ENCODE assay signal across 1 cellular context in the genomic region with DNA sequence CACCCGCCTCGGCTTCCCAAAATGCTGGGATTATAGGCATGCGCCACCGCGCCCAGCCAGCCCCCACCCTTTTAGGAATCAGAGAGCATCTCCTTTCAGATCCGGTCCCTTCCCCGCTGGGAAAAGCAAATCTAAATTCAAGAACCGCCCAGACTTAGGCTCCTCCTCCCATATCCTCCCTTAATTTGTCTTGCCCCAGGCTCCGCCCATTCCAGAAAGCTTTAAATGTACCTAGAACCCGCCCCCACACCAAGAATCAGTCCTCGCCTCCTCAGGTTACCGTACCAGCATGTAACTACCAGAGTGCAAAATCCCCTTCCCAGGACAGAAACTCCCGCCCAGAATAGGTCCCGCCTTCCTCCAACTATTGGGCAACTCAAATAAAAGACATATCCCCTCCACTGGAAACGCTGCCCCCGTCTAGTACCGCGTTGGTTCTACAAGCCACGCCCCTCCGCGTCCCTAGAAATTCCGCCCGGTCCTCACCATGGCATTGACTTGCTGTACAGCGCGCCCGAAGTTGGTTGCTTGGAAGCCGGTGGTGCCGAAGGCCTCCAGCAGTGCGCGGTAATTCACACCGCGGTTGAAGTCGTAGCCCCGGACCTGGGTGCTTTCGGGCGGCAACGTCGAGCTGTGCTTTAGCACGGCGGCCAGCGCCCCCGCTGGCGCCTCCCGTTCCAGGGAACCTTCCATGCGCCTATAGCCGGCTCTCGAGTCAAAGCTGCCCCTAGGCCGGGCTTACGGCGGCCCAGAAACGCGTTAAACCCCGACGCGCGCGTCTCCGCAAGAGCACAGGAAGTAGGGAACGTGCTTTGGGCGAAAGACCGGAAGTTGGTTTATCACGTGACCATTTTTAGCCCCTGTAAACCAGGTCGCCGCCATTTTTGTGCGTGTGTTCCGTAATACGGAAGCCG.
TF ChIP-seq lines count a peak whose summit lies in the region.

A gene (minus strand): TSS at position 807 of the 914 bp plus-strand sequence. CDS start 114 bp downstream, at position 693.

TF ChIP-seq in K562, 482 proteins besides CTCF, POLR2A, EP300 and RAD21 (continued from another document and continues in another):
- TF ChIP-seq, protein P1, sequence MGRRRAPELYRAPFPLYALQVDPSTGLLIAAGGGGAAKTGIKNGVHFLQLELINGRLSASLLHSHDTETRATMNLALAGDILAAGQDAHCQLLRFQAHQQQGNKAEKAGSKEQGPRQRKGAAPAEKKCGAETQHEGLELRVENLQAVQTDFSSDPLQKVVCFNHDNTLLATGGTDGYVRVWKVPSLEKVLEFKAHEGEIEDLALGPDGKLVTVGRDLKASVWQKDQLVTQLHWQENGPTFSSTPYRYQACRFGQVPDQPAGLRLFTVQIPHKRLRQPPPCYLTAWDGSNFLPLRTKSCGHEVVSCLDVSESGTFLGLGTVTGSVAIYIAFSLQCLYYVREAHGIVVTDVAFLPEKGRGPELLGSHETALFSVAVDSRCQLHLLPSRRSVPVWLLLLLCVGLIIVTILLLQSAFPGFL (CRISPR knock-in tag; IDR thresholded peaks at IDR 0.05), result no peak
- TF ChIP-seq, protein P2, sequence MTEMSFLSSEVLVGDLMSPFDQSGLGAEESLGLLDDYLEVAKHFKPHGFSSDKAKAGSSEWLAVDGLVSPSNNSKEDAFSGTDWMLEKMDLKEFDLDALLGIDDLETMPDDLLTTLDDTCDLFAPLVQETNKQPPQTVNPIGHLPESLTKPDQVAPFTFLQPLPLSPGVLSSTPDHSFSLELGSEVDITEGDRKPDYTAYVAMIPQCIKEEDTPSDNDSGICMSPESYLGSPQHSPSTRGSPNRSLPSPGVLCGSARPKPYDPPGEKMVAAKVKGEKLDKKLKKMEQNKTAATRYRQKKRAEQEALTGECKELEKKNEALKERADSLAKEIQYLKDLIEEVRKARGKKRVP (CRISPR knock-in tag; IDR thresholded peaks at IDR 0.05), result peak; percentile 17; the same call in 1 of the 2 replicates
- TF ChIP-seq KLF16 (IDR thresholded peaks at IDR 0.05), result peak; percentile 73; the same call in 1 of the 2 replicates
- TF ChIP-seq MXI1 (IDR thresholded peaks at IDR 0.05; ENCODE audit: low read depth, low read length), result no peak
- TF ChIP-seq MIER1 (IDR thresholded peaks at IDR 0.05; ENCODE audit: low read depth), result no peak
- peak in 1 of 2 experiments; percentile 88; a peak in 2 of 4 replicates for TF ChIP-seq FOXA3 (CRISPR knock-in tag; conservative IDR thresholded peaks at IDR 0.05 in 1 of 2, IDR thresholded peaks at IDR 0.05 in 1 of 2)
- TF ChIP-seq NR2C2 (CRISPR knock-in tag; IDR thresholded peaks at IDR 0.05), result no peak
- TF ChIP-seq NR2C2 (tag; IDR thresholded peaks at IDR 0.05), result peak; percentile 84
- TF ChIP-seq, protein P3, sequence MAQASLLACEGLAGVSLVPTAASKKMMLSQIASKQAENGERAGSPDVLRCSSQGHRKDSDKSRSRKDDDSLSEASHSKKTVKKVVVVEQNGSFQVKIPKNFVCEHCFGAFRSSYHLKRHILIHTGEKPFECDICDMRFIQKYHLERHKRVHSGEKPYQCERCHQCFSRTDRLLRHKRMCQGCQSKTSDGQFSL (CRISPR knock-in tag; IDR thresholded peaks at IDR 0.05), result no peak
- TF ChIP-seq, protein P3 (tag; IDR thresholded peaks at IDR 0.05), result no peak
- TF ChIP-seq ZKSCAN3 (CRISPR knock-in tag; IDR thresholded peaks at IDR 0.05), result no peak
- TF ChIP-seq, protein P4, sequence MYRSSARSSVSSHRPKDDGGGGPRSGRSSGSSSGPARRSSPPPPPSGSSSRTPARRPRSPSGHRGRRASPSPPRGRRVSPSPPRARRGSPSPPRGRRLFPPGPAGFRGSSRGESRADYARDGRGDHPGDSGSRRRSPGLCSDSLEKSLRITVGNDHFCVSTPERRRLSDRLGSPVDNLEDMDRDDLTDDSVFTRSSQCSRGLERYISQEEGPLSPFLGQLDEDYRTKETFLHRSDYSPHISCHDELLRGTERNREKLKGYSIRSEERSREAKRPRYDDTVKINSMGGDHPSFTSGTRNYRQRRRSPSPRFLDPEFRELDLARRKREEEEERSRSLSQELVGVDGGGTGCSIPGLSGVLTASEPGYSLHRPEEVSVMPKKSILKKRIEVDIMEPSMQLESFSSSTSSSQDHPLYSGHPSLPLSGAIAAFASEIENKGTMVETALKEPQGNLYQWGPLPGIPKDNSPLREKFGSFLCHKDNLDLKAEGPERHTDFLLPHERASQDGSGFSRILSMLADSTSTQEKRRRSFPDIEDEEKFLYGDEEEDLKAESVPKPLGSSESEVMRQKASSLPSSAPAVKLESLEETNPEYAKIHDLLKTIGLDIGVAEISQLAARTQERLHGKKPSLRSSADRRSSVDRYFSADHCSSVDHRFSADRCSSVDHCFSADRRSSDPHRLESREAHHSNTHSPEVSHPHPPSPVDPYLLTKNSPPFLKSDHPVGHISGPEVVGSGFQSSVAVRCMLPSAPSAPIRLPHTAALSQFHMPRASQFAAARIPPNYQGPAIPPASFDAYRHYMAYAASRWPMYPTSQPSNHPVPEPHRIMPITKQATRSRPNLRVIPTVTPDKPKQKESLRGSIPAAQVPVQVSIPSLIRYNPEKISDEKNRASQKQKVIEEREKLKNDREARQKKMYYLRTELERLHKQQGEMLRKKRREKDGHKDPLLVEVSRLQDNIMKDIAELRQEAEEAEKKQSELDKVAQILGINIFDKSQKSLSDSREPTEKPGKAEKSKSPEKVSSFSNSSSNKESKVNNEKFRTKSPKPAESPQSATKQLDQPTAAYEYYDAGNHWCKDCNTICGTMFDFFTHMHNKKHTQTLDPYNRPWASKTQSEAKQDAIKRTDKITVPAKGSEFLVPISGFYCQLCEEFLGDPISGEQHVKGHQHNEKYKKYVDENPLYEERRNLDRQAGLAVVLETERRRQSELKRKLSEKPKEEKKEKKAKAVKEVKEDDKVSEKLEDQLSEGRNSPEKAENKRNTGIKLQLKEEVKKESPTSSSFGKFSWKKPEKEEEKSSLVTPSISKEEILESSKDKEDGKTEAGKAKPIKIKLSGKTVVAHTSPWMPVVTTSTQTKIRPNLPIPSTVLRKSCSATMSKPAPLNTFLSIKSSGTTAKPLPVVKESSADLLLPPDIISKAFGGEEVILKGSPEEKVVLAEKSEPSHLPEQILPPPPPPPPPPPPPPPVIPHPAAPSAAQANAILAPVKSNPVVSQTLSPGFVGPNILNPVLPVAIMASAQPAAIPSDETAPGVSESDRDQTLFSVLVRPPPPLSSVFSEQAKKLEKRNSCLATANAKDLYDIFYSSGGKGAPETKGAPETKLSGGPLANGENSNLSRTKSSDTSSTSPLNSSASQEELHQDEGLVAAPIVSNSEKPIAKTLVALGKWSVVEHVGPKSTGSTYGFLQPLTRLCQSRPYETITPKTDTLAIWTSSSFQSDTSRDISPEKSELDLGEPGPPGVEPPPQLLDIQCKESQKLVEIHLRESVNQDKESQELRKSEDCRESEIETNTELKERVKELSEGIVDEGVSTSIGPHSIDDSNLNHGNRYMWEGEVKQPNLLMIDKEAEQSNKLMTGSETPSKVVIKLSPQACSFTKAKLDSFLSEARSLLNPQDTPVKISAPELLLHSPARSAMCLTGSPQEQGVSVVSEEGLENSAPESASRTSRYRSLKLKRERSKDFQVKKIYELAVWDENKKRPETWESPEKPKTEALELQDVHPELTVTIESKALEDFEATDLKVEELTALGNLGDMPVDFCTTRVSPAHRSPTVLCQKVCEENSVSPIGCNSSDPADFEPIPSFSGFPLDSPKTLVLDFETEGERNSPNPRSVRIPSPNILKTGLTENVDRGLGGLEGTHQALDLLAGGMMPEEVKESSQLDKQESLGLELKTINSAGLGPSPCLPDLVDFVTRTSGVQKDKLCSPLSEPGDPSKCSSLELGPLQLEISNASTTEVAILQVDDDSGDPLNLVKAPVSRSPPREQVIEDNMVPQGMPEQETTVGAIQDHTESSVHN (IDR thresholded peaks at IDR 0.05; ENCODE audit: borderline replicate concordance in 1 of 2, low read depth in 1 of 2), result no peak
- TF ChIP-seq, protein P5, sequence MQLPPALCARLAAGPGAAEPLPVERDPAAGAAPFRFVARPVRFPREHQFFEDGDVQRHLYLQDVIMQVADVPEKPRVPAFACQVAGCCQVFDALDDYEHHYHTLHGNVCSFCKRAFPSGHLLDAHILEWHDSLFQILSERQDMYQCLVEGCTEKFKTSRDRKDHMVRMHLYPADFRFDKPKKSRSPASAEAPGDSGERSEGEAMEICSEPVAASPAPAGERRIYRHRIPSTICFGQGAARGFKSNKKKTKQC (CRISPR knock-in tag; IDR thresholded peaks at IDR 0.05), result peak; percentile 91
- peak; percentile 34; the same call in 1 of the 2 replicates for TF ChIP-seq BCL6 (CRISPR knock-in tag; IDR thresholded peaks at IDR 0.05)
- TF ChIP-seq MYC (IDR thresholded peaks at IDR 0.05; ENCODE audit: low read depth, low read length), result peak; percentile 82
- TF ChIP-seq MYC (CRISPR knock-in tag; IDR thresholded peaks at IDR 0.05; ENCODE audit: borderline replicate concordance, low read depth), result peak; percentile 61; the same call in 1 of the 2 replicates
- peak; percentile 16; the same call in 1 of the 2 replicates for TF ChIP-seq ARID1B (IDR thresholded peaks at IDR 0.05)
- TF ChIP-seq NFIX (CRISPR knock-in tag; IDR thresholded peaks at IDR 0.05; ENCODE audit: low read depth), result no peak
- no peak for TF ChIP-seq SP2 (IDR thresholded peaks at IDR 0.05; ENCODE audit: extremely low read depth, low read depth, low read length, poor library complexity, severe bottlenecking)
- no peak for TF ChIP-seq MCM5 (IDR thresholded peaks at IDR 0.05; ENCODE audit: low read depth)
- no peak for TF ChIP-seq MAFG (tag; conservative IDR thresholded peaks at IDR 0.05)
- TF ChIP-seq, protein P6, sequence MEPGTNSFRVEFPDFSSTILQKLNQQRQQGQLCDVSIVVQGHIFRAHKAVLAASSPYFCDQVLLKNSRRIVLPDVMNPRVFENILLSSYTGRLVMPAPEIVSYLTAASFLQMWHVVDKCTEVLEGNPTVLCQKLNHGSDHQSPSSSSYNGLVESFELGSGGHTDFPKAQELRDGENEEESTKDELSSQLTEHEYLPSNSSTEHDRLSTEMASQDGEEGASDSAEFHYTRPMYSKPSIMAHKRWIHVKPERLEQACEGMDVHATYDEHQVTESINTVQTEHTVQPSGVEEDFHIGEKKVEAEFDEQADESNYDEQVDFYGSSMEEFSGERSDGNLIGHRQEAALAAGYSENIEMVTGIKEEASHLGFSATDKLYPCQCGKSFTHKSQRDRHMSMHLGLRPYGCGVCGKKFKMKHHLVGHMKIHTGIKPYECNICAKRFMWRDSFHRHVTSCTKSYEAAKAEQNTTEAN (CRISPR knock-in tag; IDR thresholded peaks at IDR 0.05), result peak; percentile 71; the same call in 1 of the 2 replicates
- TF ChIP-seq ZNF133 (CRISPR knock-in tag; IDR thresholded peaks at IDR 0.05), result no peak
- TF ChIP-seq SMARCC2 (IDR thresholded peaks at IDR 0.05; ENCODE audit: low read depth), result no peak
- no peak for TF ChIP-seq WHSC1 (IDR thresholded peaks at IDR 0.05; ENCODE audit: low read length)
- 0 out of 2 replicates have a peak, but pooled peaks have one; percentile 45 for TF ChIP-seq KLF1 (tag; IDR thresholded peaks at IDR 0.05)
- TF ChIP-seq ZNF699 (CRISPR knock-in tag; IDR thresholded peaks at IDR 0.05; ENCODE audit: insufficient replicate concordance), result no peak
- TF ChIP-seq L3MBTL2 (IDR thresholded peaks at IDR 0.05), result peak; percentile 95
- TF ChIP-seq ARID2 (IDR thresholded peaks at IDR 0.05), result no peak
- TF ChIP-seq, protein P7, sequence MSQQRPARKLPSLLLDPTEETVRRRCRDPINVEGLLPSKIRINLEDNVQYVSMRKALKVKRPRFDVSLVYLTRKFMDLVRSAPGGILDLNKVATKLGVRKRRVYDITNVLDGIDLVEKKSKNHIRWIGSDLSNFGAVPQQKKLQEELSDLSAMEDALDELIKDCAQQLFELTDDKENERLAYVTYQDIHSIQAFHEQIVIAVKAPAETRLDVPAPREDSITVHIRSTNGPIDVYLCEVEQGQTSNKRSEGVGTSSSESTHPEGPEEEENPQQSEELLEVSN (IDR thresholded peaks at IDR 0.05; ENCODE audit: borderline replicate concordance in 1 of 2, extremely low read depth in 1 of 2, insufficient read depth in 1 of 2, insufficient read length in 1 of 2, low read depth in 1 of 2, low read length in 1 of 2, poor library complexity in 1 of 2, severe bottlenecking in 1 of 2), result peak; percentile 77 to 86
- no peak for TF ChIP-seq NCOA2 (IDR thresholded peaks at IDR 0.05; ENCODE audit: partially characterized antibody in 2 of 2)
- no peak for TF ChIP-seq CREBBP (IDR thresholded peaks at IDR 0.05; ENCODE audit: low read depth, low read length)
- TF ChIP-seq TOE1 (IDR thresholded peaks at IDR 0.05; ENCODE audit: borderline replicate concordance), result peak; percentile 100
- 0 out of 2 replicates have a peak, but pooled peaks have one; percentile 33 for TF ChIP-seq TOE1 (CRISPR knock-in tag; IDR thresholded peaks at IDR 0.05; ENCODE audit: borderline replicate concordance, low read depth)
- no peak for TF ChIP-seq NUFIP1 (IDR thresholded peaks at IDR 0.05; ENCODE audit: partially characterized antibody)
- no peak for TF ChIP-seq SMAD2 (IDR thresholded peaks at IDR 0.05; ENCODE audit: low read depth, low read length)
- TF ChIP-seq, protein P8, sequence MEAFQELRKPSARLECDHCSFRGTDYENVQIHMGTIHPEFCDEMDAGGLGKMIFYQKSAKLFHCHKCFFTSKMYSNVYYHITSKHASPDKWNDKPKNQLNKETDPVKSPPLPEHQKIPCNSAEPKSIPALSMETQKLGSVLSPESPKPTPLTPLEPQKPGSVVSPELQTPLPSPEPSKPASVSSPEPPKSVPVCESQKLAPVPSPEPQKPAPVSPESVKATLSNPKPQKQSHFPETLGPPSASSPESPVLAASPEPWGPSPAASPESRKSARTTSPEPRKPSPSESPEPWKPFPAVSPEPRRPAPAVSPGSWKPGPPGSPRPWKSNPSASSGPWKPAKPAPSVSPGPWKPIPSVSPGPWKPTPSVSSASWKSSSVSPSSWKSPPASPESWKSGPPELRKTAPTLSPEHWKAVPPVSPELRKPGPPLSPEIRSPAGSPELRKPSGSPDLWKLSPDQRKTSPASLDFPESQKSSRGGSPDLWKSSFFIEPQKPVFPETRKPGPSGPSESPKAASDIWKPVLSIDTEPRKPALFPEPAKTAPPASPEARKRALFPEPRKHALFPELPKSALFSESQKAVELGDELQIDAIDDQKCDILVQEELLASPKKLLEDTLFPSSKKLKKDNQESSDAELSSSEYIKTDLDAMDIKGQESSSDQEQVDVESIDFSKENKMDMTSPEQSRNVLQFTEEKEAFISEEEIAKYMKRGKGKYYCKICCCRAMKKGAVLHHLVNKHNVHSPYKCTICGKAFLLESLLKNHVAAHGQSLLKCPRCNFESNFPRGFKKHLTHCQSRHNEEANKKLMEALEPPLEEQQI (IDR thresholded peaks at IDR 0.05), result no peak
- no peak for TF ChIP-seq PPARD (CRISPR knock-in tag; IDR thresholded peaks at IDR 0.05)
- no peak for TF ChIP-seq THRAP3 (IDR thresholded peaks at IDR 0.05; ENCODE audit: borderline replicate concordance)
- TF ChIP-seq KAT8 (IDR thresholded peaks at IDR 0.05; ENCODE audit: low read depth), result no peak
- TF ChIP-seq ZNF77 (CRISPR knock-in tag; IDR thresholded peaks at IDR 0.05), result no peak
- TF ChIP-seq, protein P9, sequence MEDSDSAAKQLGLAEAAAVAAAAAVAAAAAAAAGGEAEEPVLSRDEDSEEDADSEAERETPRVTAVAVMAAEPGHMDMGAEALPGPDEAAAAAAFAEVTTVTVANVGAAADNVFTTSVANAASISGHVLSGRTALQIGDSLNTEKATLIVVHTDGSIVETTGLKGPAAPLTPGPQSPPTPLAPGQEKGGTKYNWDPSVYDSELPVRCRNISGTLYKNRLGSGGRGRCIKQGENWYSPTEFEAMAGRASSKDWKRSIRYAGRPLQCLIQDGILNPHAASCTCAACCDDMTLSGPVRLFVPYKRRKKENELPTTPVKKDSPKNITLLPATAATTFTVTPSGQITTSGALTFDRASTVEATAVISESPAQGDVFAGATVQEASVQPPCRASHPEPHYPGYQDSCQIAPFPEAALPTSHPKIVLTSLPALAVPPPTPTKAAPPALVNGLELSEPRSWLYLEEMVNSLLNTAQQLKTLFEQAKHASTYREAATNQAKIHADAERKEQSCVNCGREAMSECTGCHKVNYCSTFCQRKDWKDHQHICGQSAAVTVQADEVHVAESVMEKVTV (CRISPR knock-in tag; IDR thresholded peaks at IDR 0.05), result no peak
